8 cellular contexts compared by ENCODE assay signal in the genomic region with DNA sequence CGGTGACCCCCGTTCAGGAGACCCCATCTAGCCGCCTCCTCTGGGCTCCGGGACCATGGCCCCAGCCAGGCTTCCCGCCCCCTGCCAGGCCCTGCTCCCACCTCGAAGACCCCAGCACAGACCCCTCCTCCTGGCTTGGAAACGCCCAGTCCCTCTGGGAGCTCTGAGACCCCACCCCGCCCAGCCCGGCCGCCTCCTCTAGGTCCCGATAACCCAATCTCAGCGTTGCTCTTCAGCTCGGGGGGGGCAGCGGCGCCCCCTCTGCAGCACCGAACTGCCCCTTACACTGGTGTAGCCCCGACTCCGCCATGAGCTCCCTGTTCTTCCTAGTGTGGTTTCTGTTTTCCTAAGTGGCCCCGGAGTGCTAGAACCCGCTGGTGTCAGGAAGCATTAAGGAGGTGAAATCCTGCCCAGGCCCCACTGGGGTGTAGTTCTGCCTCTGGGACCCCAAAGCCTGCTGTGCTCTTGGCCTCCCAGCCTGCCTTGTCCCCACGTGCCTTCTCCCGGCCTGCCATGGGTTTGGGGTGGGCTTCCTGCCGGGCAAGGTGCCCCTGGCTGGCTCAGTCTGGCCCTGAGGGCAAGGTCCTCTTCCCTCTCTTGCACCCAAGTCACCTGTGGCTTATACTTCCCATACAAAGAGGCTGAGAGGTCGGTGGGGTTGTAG. TPM values are rescaled to one million over a fixed set of nuclear protein-coding genes. Genes with fewer than 3 reads are reported as not detected.
DNase-seq lines count a peak whose midpoint lies in the region; ATAC-seq and TF ChIP-seq lines count a peak whose summit lies in the region.

No MANE protein-coding gene starts in this region.

- H3K36me3 ChIP-seq in SK-N-SH (replicated peaks in 1 of 2; ENCODE audit: control insufficient read depth in 1 of 2, insufficient read depth in 2 of 2, low read length in 1 of 2), result no peaks in the 10 kb centered on the region

- H3K9me3 ChIP-seq in SK-N-SH (no peaks in the 10 kb centered on the region), iPS-18c (ENCODE audit: control insufficient read depth, insufficient read depth, low read length) (peaks cover 2% of the 10 kb centered on the region)

- WGBS in SK-N-SH (ENCODE audit: low lambda C conversion rate), result 11% methylated on average over 19 of the region's 24 CpGs

- no peak for TF ChIP-seq RAD21 in SK-N-SH (IDR thresholded peaks at IDR 0.05; ENCODE audit: low read length)

- peak overlapping the region; percentile 85; the same call in 1 of the 2 replicates for H2AFZ ChIP-seq in SK-N-SH (ENCODE audit: low read depth)

- peak overlapping the region; percentile 57 for H3K4me3 Mint-ChIP-seq in activated CD4-positive, alpha-beta memory T cell treated with anti-CD3 and anti-CD28 coated beads for 36 hours
- H3K4me3 Mint-ChIP-seq in stimulated activated memory B cell treated with anti-CD40 and anti-IgM and Interleukin-4, amounts not matched to agents 10 μg/mL and 1 μg/mL and 100 μg/mL, for 72 hours, result peak overlapping the region; percentile 85

- H3K27me3 Mint-ChIP-seq in activated CD4-positive, alpha-beta memory T cell treated with anti-CD3 and anti-CD28 coated beads for 36 hours, result no peaks in the 10 kb centered on the region
- peaks cover 11% of the 10 kb centered on the region for H3K27me3 Mint-ChIP-seq in stimulated activated memory B cell treated with anti-CD40 and anti-IgM and Interleukin-4, amounts not matched to agents 10 μg/mL and 1 μg/mL and 100 μg/mL, for 72 hours

- no peaks in the 10 kb centered on the region for H4K20me1 ChIP-seq in SK-N-SH (ENCODE audit: insufficient read depth)

- CTCF ChIA-PET in SK-N-SH (lab: Yijun Ruan, JAX), result interaction anchor here (0.9 kb wide), 1 partner anchor 260 kb away, joined by 4 read pairs; no protein-coding TSS in a partner anchor
- CTCF ChIA-PET in activated CD4-positive, alpha-beta memory T cell treated with anti-CD3 and anti-CD28 coated beads for 36 hours (lab: Charles Lee), result no interaction called here

- H3F3A ChIP-seq in SK-N-SH (replicated peaks; ENCODE audit: insufficient read depth), result no peaks in the 10 kb centered on the region

- H3K27ac ChIP-seq in SK-N-SH (ENCODE audit: low read depth in 2 of 2, low read length in 1 of 2), result no peak overlapping the region; a peak in 1 of 4 replicates

- no peak for TF ChIP-seq CTCF in SK-N-SH (IDR thresholded peaks at IDR 0.05)

- H3K9ac ChIP-seq in SK-N-SH, result no peak overlapping the region

- peaks cover 10% of the 10 kb centered on the region; the same call in 1 of the 2 replicates for H3K79me2 ChIP-seq in SK-N-SH (ENCODE audit: insufficient read depth)

- DNase-seq in SK-N-SH, result no peak
- DNase-seq in activated CD4-positive, alpha-beta memory T cell treated with anti-CD3 and anti-CD28 coated beads for 36 hours, result peak; percentile 9
- DNase-seq in SIG-M5 treated with dmso at 0.1 percent for 504 hours (lab: John Stamatoyannopoulos, UW; ENCODE audit: unreplicated experiment), result no peak
- DNase-seq in NCI-H748 (lab: John Stamatoyannopoulos, UW; ENCODE audit: unreplicated experiment), result no peak

- peaks cover 10% of the 10 kb centered on the region for H3K4me1 Mint-ChIP-seq in activated CD4-positive, alpha-beta memory T cell treated with anti-CD3 and anti-CD28 coated beads for 36 hours (ENCODE audit: low read depth)
- peaks cover 30% of the 10 kb centered on the region for H3K4me1 Mint-ChIP-seq in stimulated activated memory B cell treated with anti-CD40 and anti-IgM and Interleukin-4, amounts not matched to agents 10 μg/mL and 1 μg/mL and 100 μg/mL, for 72 hours

- H3K27me3 ChIP-seq in SK-N-SH (ENCODE audit: insufficient read depth), result no peaks in the 10 kb centered on the region

- peak overlapping the region; percentile 97 for H3K4me2 ChIP-seq in SK-N-SH

- intact Hi-C loops in activated CD4-positive, alpha-beta memory T cell treated with anti-CD3 and anti-CD28 coated beads for 36 hours (cut with micrococcal nuclease), result loop anchor here (1.0 to 5.0 kb wide), 4 partner anchors 57 to 231 kb away; a partner anchor contains a TSS

- POLR2A ChIA-PET in SK-N-SH (lab: Yijun Ruan, JAX), result no interaction called here
- POLR2A ChIA-PET in activated CD4-positive, alpha-beta memory T cell treated with anti-CD3 and anti-CD28 coated beads for 36 hours (lab: Charles Lee), result interaction anchor here (0.8 kb wide), 1 partner anchor 87 kb away, joined by 4 read pairs; a partner anchor contains a TSS

- H3K4me1 ChIP-seq in SK-N-SH (ENCODE audit: control insufficient read depth in 1 of 2, insufficient read depth in 2 of 2, low read depth in 1 of 2, low read length in 1 of 2), result peaks cover 0 to 20% of the 10 kb centered on the region in 2 experiments; a peak in 1 of 4 replicates

- no peak for ATAC-seq in SK-N-SH treated with all-trans-retinoic acid at 6 μM for 48 hours
- no peak for ATAC-seq in stimulated activated memory B cell treated with anti-CD40 and anti-IgM and Interleukin-4, amounts not matched to agents 10 μg/mL and 1 μg/mL and 100 μg/mL, for 72 hours
- no peak for ATAC-seq in HG02610 (IDR thresholded peaks at IDR 0.05; ENCODE audit: unreplicated experiment)

- H3K27ac Mint-ChIP-seq in activated CD4-positive, alpha-beta memory T cell treated with anti-CD3 and anti-CD28 coated beads for 36 hours, result peak overlapping the region; percentile 42
- no peak overlapping the region for H3K27ac Mint-ChIP-seq in stimulated activated memory B cell treated with anti-CD40 and anti-IgM and Interleukin-4, amounts not matched to agents 10 μg/mL and 1 μg/mL and 100 μg/mL, for 72 hours

- no peak for TF ChIP-seq EP300 in SK-N-SH (IDR thresholded peaks at IDR 0.05; ENCODE audit: borderline replicate concordance in 1 of 2, low read depth in 1 of 2, low read length in 1 of 2)

- peaks cover 18% of the 10 kb centered on the region for H3K9me3 Mint-ChIP-seq in activated CD4-positive, alpha-beta memory T cell treated with anti-CD3 and anti-CD28 coated beads for 36 hours
- H3K9me3 Mint-ChIP-seq in stimulated activated memory B cell treated with anti-CD40 and anti-IgM and Interleukin-4, amounts not matched to agents 10 μg/mL and 1 μg/mL and 100 μg/mL, for 72 hours, result peaks cover 11% of the 10 kb centered on the region

- H3K4me3 ChIP-seq in SK-N-SH (ENCODE audit: low read depth in 2 of 2, low read length in 1 of 2), result peak overlapping the region; percentile 73 to 96
- H3K4me3 ChIP-seq in iPS-18c (ENCODE audit: insufficient read depth, low read depth, low read length), result peak overlapping the region; percentile 85

- H3K9me2 ChIP-seq in SK-N-SH, result no peaks in the 10 kb centered on the region

- H3K36me3 Mint-ChIP-seq in activated CD4-positive, alpha-beta memory T cell treated with anti-CD3 and anti-CD28 coated beads for 36 hours, result peaks cover 8% of the 10 kb centered on the region
- peaks cover 4% of the 10 kb centered on the region for H3K36me3 Mint-ChIP-seq in stimulated activated memory B cell treated with anti-CD40 and anti-IgM and Interleukin-4, amounts not matched to agents 10 μg/mL and 1 μg/mL and 100 μg/mL, for 72 hours

TF ChIP-seq in SK-N-SH, 30 proteins besides CTCF, POLR2A, EP300 and RAD21 (continues in another document):
- TF ChIP-seq NRF1 (IDR thresholded peaks at IDR 0.05; ENCODE audit: low read depth, low read length), result no peak
- no peak for TF ChIP-seq YY1 (IDR thresholded peaks at IDR 0.05; ENCODE audit: low read depth)

TF ChIP-seq in SK-N-SH treated with all-trans-retinoic acid at 6 μM for 48 hours, 23 proteins besides CTCF, POLR2A, EP300 and RAD21:
- TF ChIP-seq TCF4 (CRISPR knock-in tag; IDR thresholded peaks at IDR 0.05; ENCODE audit: borderline replicate concordance) (no peak), ZFP30 (CRISPR knock-in tag; IDR thresholded peaks at IDR 0.05) (no peak), ZNF70 (CRISPR knock-in tag; IDR thresholded peaks at IDR 0.05) (no peak), ZC3H10 (CRISPR knock-in tag; IDR thresholded peaks at IDR 0.05) (no peak), SNAI2 (CRISPR knock-in tag; IDR thresholded peaks at IDR 0.05) (no peak), RARB (CRISPR knock-in tag; IDR thresholded peaks at IDR 0.05) (no peak)
- TF ChIP-seq, protein P1, sequence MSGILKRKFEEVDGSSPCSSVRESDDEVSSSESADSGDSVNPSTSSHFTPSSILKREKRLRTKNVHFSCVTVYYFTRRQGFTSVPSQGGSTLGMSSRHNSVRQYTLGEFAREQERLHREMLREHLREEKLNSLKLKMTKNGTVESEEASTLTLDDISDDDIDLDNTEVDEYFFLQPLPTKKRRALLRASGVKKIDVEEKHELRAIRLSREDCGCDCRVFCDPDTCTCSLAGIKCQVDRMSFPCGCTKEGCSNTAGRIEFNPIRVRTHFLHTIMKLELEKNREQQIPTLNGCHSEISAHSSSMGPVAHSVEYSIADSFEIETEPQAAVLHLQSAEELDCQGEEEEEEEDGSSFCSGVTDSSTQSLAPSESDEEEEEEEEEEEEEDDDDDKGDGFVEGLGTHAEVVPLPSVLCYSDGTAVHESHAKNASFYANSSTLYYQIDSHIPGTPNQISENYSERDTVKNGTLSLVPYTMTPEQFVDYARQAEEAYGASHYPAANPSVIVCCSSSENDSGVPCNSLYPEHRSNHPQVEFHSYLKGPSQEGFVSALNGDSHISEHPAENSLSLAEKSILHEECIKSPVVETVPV (CRISPR knock-in tag; IDR thresholded peaks at IDR 0.05), result no peak
- TF ChIP-seq, protein P2, sequence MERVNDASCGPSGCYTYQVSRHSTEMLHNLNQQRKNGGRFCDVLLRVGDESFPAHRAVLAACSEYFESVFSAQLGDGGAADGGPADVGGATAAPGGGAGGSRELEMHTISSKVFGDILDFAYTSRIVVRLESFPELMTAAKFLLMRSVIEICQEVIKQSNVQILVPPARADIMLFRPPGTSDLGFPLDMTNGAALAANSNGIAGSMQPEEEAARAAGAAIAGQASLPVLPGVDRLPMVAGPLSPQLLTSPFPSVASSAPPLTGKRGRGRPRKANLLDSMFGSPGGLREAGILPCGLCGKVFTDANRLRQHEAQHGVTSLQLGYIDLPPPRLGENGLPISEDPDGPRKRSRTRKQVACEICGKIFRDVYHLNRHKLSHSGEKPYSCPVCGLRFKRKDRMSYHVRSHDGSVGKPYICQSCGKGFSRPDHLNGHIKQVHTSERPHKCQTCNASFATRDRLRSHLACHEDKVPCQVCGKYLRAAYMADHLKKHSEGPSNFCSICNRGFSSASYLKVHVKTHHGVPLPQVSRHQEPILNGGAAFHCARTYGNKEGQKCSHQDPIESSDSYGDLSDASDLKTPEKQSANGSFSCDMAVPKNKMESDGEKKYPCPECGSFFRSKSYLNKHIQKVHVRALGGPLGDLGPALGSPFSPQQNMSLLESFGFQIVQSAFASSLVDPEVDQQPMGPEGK (CRISPR knock-in tag; IDR thresholded peaks at IDR 0.05; ENCODE audit: borderline replicate concordance), result no peak

RNA-seq across cellular contexts. Expression of a gene that starts 10.7 kb away (rescaled TPM):
- polyA plus RNA-seq in SK-N-SH (2012; rRNA removed), result 0.16 and 0.26 TPM in 2 replicates
- polyA plus RNA-seq in SK-N-SH (2012; cell fraction: cytosol; rRNA removed), result 0.22 and 0.35 TPM in 2 replicates
- 0.42 and 1.0 TPM in 2 replicates for polyA plus RNA-seq in SK-N-SH (2012; cell fraction: nucleus; rRNA removed)
- total RNA-seq in activated CD4-positive, alpha-beta memory T cell treated with anti-CD3 and anti-CD28 coated beads for 36 hours, result 1 to 10 TPM in 1 of 2 experiments, under 1 TPM in 1; 1.00 to 1.2 TPM

RNA-seq across cellular contexts. Expression of a gene that starts 57.0 kb away (rescaled TPM):
- 28.0 and 33.7 TPM in 2 replicates for polyA plus RNA-seq in SK-N-SH (2012; rRNA removed)
- 13.0 and 22.1 TPM in 2 replicates for polyA plus RNA-seq in SK-N-SH (2012; cell fraction: cytosol; rRNA removed)
- polyA plus RNA-seq in SK-N-SH (2012; cell fraction: nucleus; rRNA removed), result 43.9 and 44.0 TPM in 2 replicates
- total RNA-seq in activated CD4-positive, alpha-beta memory T cell treated with anti-CD3 and anti-CD28 coated beads for 36 hours, result 10 to 100 TPM; 28.2 to 34.6 TPM
